9 cellular contexts compared by ENCODE assay signal in the genomic region with DNA sequence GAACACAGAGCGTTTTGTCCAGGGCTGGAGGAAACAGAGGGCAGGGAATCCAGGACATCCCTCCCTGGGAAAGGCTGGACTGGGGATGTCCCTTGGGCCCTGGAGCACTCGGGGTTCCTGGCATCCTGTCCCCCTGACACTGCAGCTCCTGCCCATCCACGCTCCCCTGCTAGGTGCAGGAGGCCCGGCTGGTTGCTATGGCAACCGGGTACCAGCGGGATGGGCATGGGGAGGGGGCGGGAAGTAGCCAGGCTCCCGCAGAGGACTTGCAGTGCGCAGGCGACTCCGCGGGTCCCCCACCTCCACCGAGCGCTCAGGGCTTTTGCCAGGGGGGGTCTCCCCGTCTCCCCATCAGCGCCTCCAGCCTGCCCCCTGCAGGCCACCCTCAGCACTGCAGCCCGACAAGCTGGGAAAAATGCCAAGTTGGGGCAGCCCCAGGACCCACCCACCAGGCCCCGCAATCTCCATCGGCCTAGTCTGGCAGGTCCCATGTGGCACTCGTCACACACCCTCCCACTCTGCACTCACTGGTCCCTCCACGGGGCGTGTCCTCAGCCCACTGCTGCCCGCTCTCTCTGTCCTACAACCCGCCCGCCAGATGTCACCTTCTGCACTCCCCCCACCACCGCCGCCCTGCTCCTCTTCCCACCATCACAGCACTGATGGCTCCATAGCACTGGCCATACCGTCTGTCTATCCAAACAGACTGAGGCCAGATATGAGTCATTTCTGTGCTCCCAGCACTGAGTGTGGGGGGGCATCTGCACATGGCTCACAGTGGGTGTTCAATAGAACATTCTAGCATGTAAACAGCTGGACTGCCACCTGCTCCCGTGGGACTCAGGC. TPM values are rescaled to one million over a fixed set of nuclear protein-coding genes. Genes with fewer than 3 reads are reported as not detected.
A peak's percentile ranks its signal among the peaks of the same experiment; 100 is the strongest.
DNase-seq lines count a peak whose midpoint lies in the region; ATAC-seq and TF ChIP-seq lines count a peak whose summit lies in the region.
"Had no signal": no experiment of that assay in that cellular context is flagged by ENCODE, and none has a peak within 500 bp of the region (broad histone marks: within the 10 kb centered on the region; RNA-seq: fewer than 3 reads in every experiment).

No MANE protein-coding gene starts in this region.

- DNase-seq in AG09309 (ENCODE audit: low read depth): no peak
- no peak for DNase-seq in HCT116 (ENCODE audit: low read depth, low spot score)
- DNase-seq in endothelial cell (ENCODE audit: low spot score): peak; percentile 57
- DNase-seq in neuronal stem cell (ENCODE audit: low spot score): peak; percentile 55
- DNase-seq in uterus: no peak

- no peaks in the 10 kb centered on the region for H3K9me2 ChIP-seq in HCT116 (ENCODE audit: insufficient read depth)

- no peak overlapping the region for H3K9ac ChIP-seq in HCT116 (ENCODE audit: low read length)
- peak overlapping the region; percentile 77 for H3K9ac ChIP-seq in neuronal stem cell (ENCODE audit: low read depth, low read length, poor library complexity)

- H2BK12ac ChIP-seq in neuronal stem cell (ENCODE audit: low read length): no peak overlapping the region

- H3K14ac ChIP-seq in neuronal stem cell (ENCODE audit: low read length): peak overlapping the region; percentile 82

- intact Hi-C loops in HCT116 (cut with micrococcal nuclease): no loop called here
- intact Hi-C loops in uterus (cut with DNase I; ENCODE audit: low total_unique reads): no loop called here

- H3K27ac ChIP-seq in HCT116 (ENCODE audit: low read depth, low read length): no peak overlapping the region
- peak overlapping the region; percentile 24 for H3K27ac ChIP-seq in neuronal stem cell (replicated peaks; ENCODE audit: low read length)
- H3K27ac ChIP-seq in uterus: peak overlapping the region in 1 of 2 donors; percentile 17

- H3K4me3 Mint-ChIP-seq in endothelial cell (ENCODE audit: unreplicated experiment): no peak overlapping the region

- H3K23ac ChIP-seq in neuronal stem cell (ENCODE audit: low read depth, low read length, poor library complexity): peak overlapping the region; percentile 43

- H2AFZ ChIP-seq in HCT116 (ENCODE audit: low read depth, low read length, poor library complexity, severe bottlenecking) (no peak overlapping the region), neuronal stem cell (ENCODE audit: low read length) (no peak overlapping the region)

- peak; percentile 12; the same call in 1 of the 2 replicates for TF ChIP-seq RAD21 in HCT116 (IDR thresholded peaks at IDR 0.05; ENCODE audit: low read depth)

- no peaks in the 10 kb centered on the region for H3K9me3 ChIP-seq in HCT116 (ENCODE audit: control insufficient read depth in 1 of 2, insufficient read depth in 1 of 2, low read depth in 1 of 2, low read length in 2 of 2)
- no peaks in the 10 kb centered on the region for H3K9me3 ChIP-seq in neuronal stem cell (replicated peaks in 1 of 2; ENCODE audit: control insufficient read depth in 2 of 2, insufficient read depth in 1 of 2, low read depth in 1 of 2, low read length in 2 of 2)
- H3K9me3 ChIP-seq in uterus: no peaks in the 10 kb centered on the region
- H3K9me3 ChIP-seq: HAP-1 had no signal

- H3K18ac ChIP-seq in neuronal stem cell (ENCODE audit: low read length): peak overlapping the region; percentile 52

- no peaks in the 10 kb centered on the region for H3K4me1 ChIP-seq in HCT116 (ENCODE audit: control insufficient read depth in 1 of 2, insufficient read depth in 2 of 2, low read length in 2 of 2)
- H3K4me1 ChIP-seq in neuronal stem cell (ENCODE audit: control insufficient read depth in 2 of 2, insufficient read depth in 1 of 2, low read depth in 1 of 2, low read length in 2 of 2): peaks cover 17 to 22% of the 10 kb centered on the region in 2 donors
- peaks cover 0 to 9% of the 10 kb centered on the region in 2 donors for H3K4me1 ChIP-seq in uterus
- H3K4me1 ChIP-seq: HAP-1 had no signal

- peaks cover 4% of the 10 kb centered on the region for H3K27me3 Mint-ChIP-seq in endothelial cell (ENCODE audit: unreplicated experiment)

- H2BK5ac ChIP-seq in neuronal stem cell (ENCODE audit: low read length): peak overlapping the region; percentile 4

- POLR2A ChIA-PET in HCT116 (lab: Charles Lee): no interaction called here

- CTCF ChIA-PET in HCT116 (lab: Charles Lee): interaction anchor here (1.2 kb wide), 1 partner anchor 37 kb away, joined by 8 read pairs; no protein-coding TSS in a partner anchor

- no peak overlapping the region for H3K4ac ChIP-seq in neuronal stem cell (ENCODE audit: low read length)

- H3K79me2 ChIP-seq in HCT116 (ENCODE audit: insufficient read depth, low read length): peaks cover 7% of the 10 kb centered on the region; the same call in 1 of the 2 replicates

- BruUV-seq in HCT116 (replicated peaks; lab: Mats Ljungman, UMichigan): no TSS peak

- H4K20me1 ChIP-seq in HCT116 (ENCODE audit: insufficient read depth): no peaks in the 10 kb centered on the region

- H3K4me1 Mint-ChIP-seq in endothelial cell (ENCODE audit: unreplicated experiment): no peaks in the 10 kb centered on the region

- ATAC-seq in HCT116 (peak; percentile 63), GM21723 (IDR thresholded peaks at IDR 0.05; ENCODE audit: unreplicated experiment) (no peak), GM19395 (IDR thresholded peaks at IDR 0.05; ENCODE audit: unreplicated experiment) (no peak)

- H3K4me3 ChIP-seq in AG09309 (ENCODE audit: control insufficient read depth, low read depth, low read length) (no peak overlapping the region), HCT116 (replicated peaks in 1 of 2; ENCODE audit: low read depth in 1 of 2, low read length in 2 of 2) (no peak overlapping the region), WI38 (ENCODE audit: low read depth, low read length) (no peak overlapping the region), neuronal stem cell (ENCODE audit: low read length in 2 of 2) (peak overlapping the region in 1 of 2 donors; percentile 30), uterus (no peak overlapping the region)
- H3K4me3 ChIP-seq: HAP-1 had no signal

- H4K8ac ChIP-seq in neuronal stem cell (ENCODE audit: low read depth, low read length): no peak overlapping the region

- no peak overlapping the region for H3K27ac Mint-ChIP-seq in endothelial cell (ENCODE audit: unreplicated experiment)

- H3K27me3 ChIP-seq in HCT116 (ENCODE audit: insufficient read depth, low read length): no peaks in the 10 kb centered on the region
- no peaks in the 10 kb centered on the region for H3K27me3 ChIP-seq in neuronal stem cell (ENCODE audit: control insufficient read depth in 3 of 3, insufficient read depth in 3 of 3, low read depth in 1 of 3, low read length in 3 of 3)
- H3K27me3 ChIP-seq in uterus: no peaks in the 10 kb centered on the region

- no CpG with 5 or more reads among the region's 29 CpGs for WGBS in neuronal stem cell (ENCODE audit: extremely low coverage in 2 of 2, insufficient read length in 2 of 2, insufficient replicate concordance in 1 of 2), 2 donors

- no peak overlapping the region for H2BK120ac ChIP-seq in neuronal stem cell (ENCODE audit: low read depth, low read length)

- no peak overlapping the region for H4K91ac ChIP-seq in neuronal stem cell (ENCODE audit: low read depth, low read length, poor library complexity)

- no peak for TF ChIP-seq POLR2A in HCT116 (IDR thresholded peaks at IDR 0.05; ENCODE audit: borderline replicate concordance, extremely low read depth, insufficient read depth, insufficient read length)
- no peak for TF ChIP-seq POLR2A in uterus (IDR thresholded peaks at IDR 0.05)

- no peak overlapping the region for H2AK5ac ChIP-seq in neuronal stem cell (ENCODE audit: low read depth, low read length)

- no peaks in the 10 kb centered on the region for H3K9me3 Mint-ChIP-seq in endothelial cell (ENCODE audit: unreplicated experiment)

- H2BK15ac ChIP-seq in neuronal stem cell (ENCODE audit: low read length): no peak overlapping the region

- peak; percentile 84 for TF ChIP-seq CTCF in AG09309 (IDR thresholded peaks at IDR 0.05; ENCODE audit: control insufficient read depth, insufficient read depth, low read depth, low read length, missing control alignments)
- peak in 2 of 3 experiments; percentile 81 to 82; a peak in 4 of 6 replicates for TF ChIP-seq CTCF in HCT116 (IDR thresholded peaks at IDR 0.05 in 2 of 3, conservative IDR thresholded peaks at IDR 0.05 in 1 of 3; ENCODE audit: borderline replicate concordance in 1 of 3, insufficient read depth in 1 of 3, low read depth in 2 of 3, low read length in 2 of 3)
- peak; percentile 76 for TF ChIP-seq CTCF in WI38 (IDR thresholded peaks at IDR 0.05; ENCODE audit: low read depth, low read length)
- TF ChIP-seq CTCF in endothelial cell (IDR thresholded peaks at IDR 0.05; ENCODE audit: unreplicated experiment): peak; percentile 96
- peak in 2 of 4 experiments; percentile 20 to 24 for TF ChIP-seq CTCF in uterus (IDR thresholded peaks at IDR 0.05)

- H3K36me3 Mint-ChIP-seq in endothelial cell (ENCODE audit: low read depth, unreplicated experiment): peaks cover 6% of the 10 kb centered on the region

- no peak overlapping the region for H3K4me2 ChIP-seq in HCT116 (ENCODE audit: low read length)
- no peak overlapping the region for H3K4me2 ChIP-seq in neuronal stem cell (ENCODE audit: insufficient read depth, low read length, poor library complexity, severe bottlenecking)

- H3K36me3 ChIP-seq in HCT116 (ENCODE audit: control insufficient read depth in 1 of 2, insufficient read depth in 2 of 2, low read length in 2 of 2): peaks cover 0 to 3% of the 10 kb centered on the region in 2 experiments; a peak in 1 of 4 replicates
- H3K36me3 ChIP-seq in neuronal stem cell (replicated peaks in 1 of 2; ENCODE audit: control insufficient read depth in 2 of 2, insufficient read depth in 2 of 2, low read length in 2 of 2): peaks cover 0 to 10% of the 10 kb centered on the region in 2 donors
- H3K36me3 ChIP-seq in uterus: no peaks in the 10 kb centered on the region
- H3K36me3 ChIP-seq: HAP-1 had no signal

- RAD21 ChIA-PET in HCT116 (lab: Charles Lee; ENCODE audit: low non-redundant PET in 1 of 2, low total read pairs in 2 of 2, uncharacterized antibody in 2 of 2, unreplicated experiment in 2 of 2): interaction anchor here in 1 of 2 experiments (0.7 kb wide), 1 partner anchor 388 kb away, joined by 3 read pairs; no protein-coding TSS in a partner anchor

- no peaks in the 10 kb centered on the region for H3K79me1 ChIP-seq in neuronal stem cell (ENCODE audit: low read depth, low read length)

TF ChIP-seq in HCT116, 20 proteins besides CTCF, POLR2A, EP300 and RAD21 (continues in another document):
- no peak for TF ChIP-seq ZNF274 (IDR thresholded peaks at IDR 0.05; ENCODE audit: low read depth, low read length)

RNA-seq across cellular contexts. Expression of a gene that starts 31.5 kb away (rescaled TPM):
- total RNA-seq in HCT116 (2021; ENCODE audit: unreplicated experiment) (60.9 TPM), endothelial cell (ENCODE audit: unreplicated experiment) (18.7 TPM), uterus (10 to 100 TPM in 3 of 4 donors, 1 to 10 TPM in 1; 9.4 to 31.8 (median 19.6) TPM)
- polyA plus RNA-seq in HCT116 (2012): 38.5 and 42.6 TPM in 2 replicates
- polyA plus RNA-seq in neuronal stem cell (2013, experiment 1 of 2): 62.1 TPM
- polyA plus RNA-seq in neuronal stem cell (2013, experiment 2 of 2): 61.2 TPM

RNA-seq across cellular contexts. Expression of a gene that starts 45.5 kb away (rescaled TPM):
- total RNA-seq in HCT116 (2021; ENCODE audit: unreplicated experiment) (102 TPM), endothelial cell (ENCODE audit: unreplicated experiment) (103 TPM), uterus (100 to 1,000 TPM in 2 of 4 donors, 10 to 100 TPM in 2; 45.7 to 558 (median 101) TPM)
- polyA plus RNA-seq in HCT116 (2012): 37.8 and 43.6 TPM in 2 replicates
- 39.5 TPM for polyA plus RNA-seq in neuronal stem cell (2013, experiment 1 of 2)
- polyA plus RNA-seq in neuronal stem cell (2013, experiment 2 of 2): 39.4 TPM

Comparison
In these comparisons a context has a peak if more than half of its experiments do, and no peak if none do; other contexts are left out.
1. DNase-seq: peak in endothelial cell (single experiment) and neuronal stem cell (single experiment); none in AG09309 (single experiment), HCT116 (single experiment) and uterus (0 of 2).